In the genomic region with DNA sequence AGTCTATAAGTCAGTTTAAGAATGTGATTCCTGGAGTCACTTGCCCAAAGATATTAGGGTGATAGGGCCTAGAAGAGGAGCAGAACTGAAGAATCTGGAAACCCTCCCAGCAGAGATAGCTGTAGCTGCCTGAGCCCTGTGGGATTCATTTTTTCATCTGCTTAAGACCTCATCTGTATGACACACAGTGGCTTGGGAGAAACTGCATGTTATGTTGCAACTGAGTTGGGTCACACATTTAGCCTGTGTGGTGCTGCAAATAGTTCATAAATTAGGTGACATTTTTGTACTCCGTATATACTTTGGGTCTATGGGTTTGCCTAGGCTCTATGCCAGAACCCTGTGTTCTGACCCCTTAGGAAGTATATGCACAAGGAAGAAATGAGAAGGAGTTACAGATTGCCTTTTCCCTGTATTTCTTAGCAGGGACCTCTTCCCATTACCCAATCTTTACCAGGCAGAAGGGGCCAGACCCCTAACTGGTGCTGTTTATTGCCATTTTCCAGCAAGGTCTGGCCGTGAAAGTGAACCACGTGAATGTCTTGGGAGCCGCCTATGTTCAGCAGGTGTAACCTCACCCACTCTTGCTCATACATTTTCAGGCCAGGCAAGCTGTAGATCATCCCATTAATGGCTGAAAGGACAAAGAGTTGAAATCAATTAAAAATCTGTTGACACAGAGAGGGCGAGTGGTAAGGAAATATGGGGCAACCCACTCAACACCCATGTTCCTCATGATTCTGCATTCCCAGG, we compare ENCODE assay signal across 11 cellular contexts. TPM values are rescaled to one million over a fixed set of nuclear protein-coding genes. Genes with fewer than 3 reads are reported as not detected.
DNase-seq lines count a peak whose midpoint lies in the region; ATAC-seq, FAIRE-seq and TF ChIP-seq lines count a peak whose summit lies in the region.
"Had no signal": no experiment of that assay in that cellular context is flagged by ENCODE, and none has a peak within 500 bp of the region (broad histone marks: within the 10 kb centered on the region; RNA-seq: fewer than 3 reads in every experiment).

No MANE protein-coding gene starts in this region.

- no peaks in the 10 kb centered on the region for H3K27me3 Mint-ChIP-seq in activated T-cell treated with anti-CD3 and anti-CD28 coated beads, Interleukin-2, amount 50 U/mL, for 72 hours (ENCODE audit: low read depth)
- H3K27me3 Mint-ChIP-seq in activated T-cell treated with anti-CD3 and anti-CD28 coated beads, Interleukin-2, amount 50 U/mL, for 24 hours = no peaks in the 10 kb centered on the region
- H3K27me3 Mint-ChIP-seq in effector memory CD8-positive, alpha-beta T cell = peaks cover 25 to 38% of the 10 kb centered on the region in 2 donors

- no peak for DNase-seq in activated T-cell treated with anti-CD3 and anti-CD28 coated beads, Interleukin-2, amount 50 U/mL, for 72 hours
- DNase-seq in activated T-cell treated with anti-CD3 and anti-CD28 coated beads, Interleukin-2, amount 50 U/mL, for 24 hours = no peak
- DNase-seq in SKM-1 treated with dmso at 0.1 percent for 144 hours (lab: John Stamatoyannopoulos, UW; ENCODE audit: unreplicated experiment) (peak; percentile 41), glomerular visceral epithelial cell (ENCODE audit: extremely low spot score) (peak; percentile 6), thyroid gland (no peak), ACHN (no peak), frontal cortex (ENCODE audit: low spot score in 2 of 2) (no peak)
- DNase-seq in effector memory CD8-positive, alpha-beta T cell = no peak
- DNase-seq: activated T-cell treated with anti-CD3 and anti-CD28 coated beads, Interleukin-2, amount 50 U/mL, for 48 hours; WERI-Rb-1 had no signal

- TF ChIP-seq POLR2A in thyroid gland (IDR thresholded peaks at IDR 0.05) = no peak

- no peaks in the 10 kb centered on the region for H3K27me3 ChIP-seq in thyroid gland

- no peaks in the 10 kb centered on the region for H3K9me3 ChIP-seq in thyroid gland

- WGBS in thyroid gland, 2 donors = 92 to 99% methylated on average over 5 of the region's 5 CpGs

- no peak for FAIRE-seq in frontal cortex (lab: Jason Lieb, UNC)

- H3K27ac ChIP-seq in thyroid gland = peak overlapping the region in 2 of 3 donors; percentile 86 to 97
- H3K27ac ChIP-seq: WERI-Rb-1 had no signal

- H3K4me3 Mint-ChIP-seq in activated T-cell treated with anti-CD3 and anti-CD28 coated beads, Interleukin-2, amount 50 U/mL, for 72 hours = no peak overlapping the region
- H3K4me3 Mint-ChIP-seq in activated T-cell treated with anti-CD3 and anti-CD28 coated beads, Interleukin-2, amount 50 U/mL, for 24 hours = no peak overlapping the region
- no peak overlapping the region for H3K4me3 Mint-ChIP-seq in effector memory CD8-positive, alpha-beta T cell

- ATAC-seq in activated T-cell treated with anti-CD3 and anti-CD28 coated beads, Interleukin-2, amount 50 U/mL, for 72 hours (replicated peaks in 1 of 2) = no peak
- no peak for ATAC-seq in effector memory CD8-positive, alpha-beta T cell (replicated peaks)

- peaks cover 12% of the 10 kb centered on the region for H3K4me1 Mint-ChIP-seq in activated T-cell treated with anti-CD3 and anti-CD28 coated beads, Interleukin-2, amount 50 U/mL, for 72 hours (ENCODE audit: low read depth)
- H3K4me1 Mint-ChIP-seq in activated T-cell treated with anti-CD3 and anti-CD28 coated beads, Interleukin-2, amount 50 U/mL, for 24 hours (ENCODE audit: low read depth) = peaks cover 12% of the 10 kb centered on the region
- no peaks in the 10 kb centered on the region for H3K4me1 Mint-ChIP-seq in effector memory CD8-positive, alpha-beta T cell (ENCODE audit: low read depth in 2 of 2)

- H3K9me3 Mint-ChIP-seq in activated T-cell treated with anti-CD3 and anti-CD28 coated beads, Interleukin-2, amount 50 U/mL, for 72 hours = no peaks in the 10 kb centered on the region
- no peaks in the 10 kb centered on the region for H3K9me3 Mint-ChIP-seq in activated T-cell treated with anti-CD3 and anti-CD28 coated beads, Interleukin-2, amount 50 U/mL, for 24 hours
- no peaks in the 10 kb centered on the region for H3K9me3 Mint-ChIP-seq in effector memory CD8-positive, alpha-beta T cell

- H3K27ac Mint-ChIP-seq in activated T-cell treated with anti-CD3 and anti-CD28 coated beads, Interleukin-2, amount 50 U/mL, for 72 hours = peak overlapping the region; percentile 42
- no peak overlapping the region for H3K27ac Mint-ChIP-seq in activated T-cell treated with anti-CD3 and anti-CD28 coated beads, Interleukin-2, amount 50 U/mL, for 24 hours
- H3K27ac Mint-ChIP-seq in effector memory CD8-positive, alpha-beta T cell = no peak overlapping the region

- H3K4me3 ChIP-seq in thyroid gland (replicated peaks in 1 of 3) = no peak overlapping the region

- H3K36me3 ChIP-seq in thyroid gland = no peaks in the 10 kb centered on the region
- H3K36me3 ChIP-seq: WERI-Rb-1 had no signal

- intact Hi-C loops in thyroid gland (cut with DNase I) = no loop called here

- H3K36me3 Mint-ChIP-seq in activated T-cell treated with anti-CD3 and anti-CD28 coated beads, Interleukin-2, amount 50 U/mL, for 72 hours (ENCODE audit: insufficient read depth in 2 of 2) = peaks cover 15 to 65% of the 10 kb centered on the region in 2 donors
- H3K36me3 Mint-ChIP-seq in activated T-cell treated with anti-CD3 and anti-CD28 coated beads, Interleukin-2, amount 50 U/mL, for 24 hours (ENCODE audit: low read depth) = peaks cover 97% of the 10 kb centered on the region
- no peaks in the 10 kb centered on the region for H3K36me3 Mint-ChIP-seq in effector memory CD8-positive, alpha-beta T cell (ENCODE audit: insufficient read depth)

- H3K4me1 ChIP-seq in thyroid gland = peaks cover 7 to 42% of the 10 kb centered on the region in 2 donors

- in situ Hi-C loops in ACHN (cut with HindIII; ENCODE audit: low pct_ligation_motif_present, low pct_unique_long_range_greater_than_20kb, low sequenced_read_pairs) = no loop called here

- TF ChIP-seq CTCF in thyroid gland (IDR thresholded peaks at IDR 0.05) = no peak

RNA-seq across cellular contexts. Expression of gene SLC19A2, which starts 41.9 kb away (rescaled TPM):
- total RNA-seq in activated T-cell treated with anti-CD3 and anti-CD28 coated beads, Interleukin-2, amount 50 U/mL, for 72 hours = 1 to 10 TPM; 4.6 to 7.2 TPM
- total RNA-seq in thyroid gland (10 to 100 TPM; 19.0 to 41.0 (median 27.8) TPM), frontal cortex (23.6 TPM)

RNA-seq across cellular contexts. Expression of gene F5, which starts 58.6 kb away (rescaled TPM):
- 10 to 100 TPM; 37.4 to 81.5 TPM for total RNA-seq in activated T-cell treated with anti-CD3 and anti-CD28 coated beads, Interleukin-2, amount 50 U/mL, for 72 hours
- total RNA-seq in thyroid gland (1 to 10 TPM in 3 of 4 donors, under 1 TPM in 1; 0.79 to 3.0 (median 1.8) TPM), frontal cortex (not detected)
- total RNA-seq: epithelial cell of proximal tubule had no signal

Comparison
In these comparisons a context has a peak if more than half of its experiments do, and no peak if none do; other contexts are left out.
1. DNase-seq: peak in SKM-1 treated with dmso at 0.1 percent for 144 hours (single experiment) and glomerular visceral epithelial cell (single experiment); none in activated T-cell treated with anti-CD3 and anti-CD28 coated beads, Interleukin-2, amount 50 U/mL, for 72 hours (0 of 2), activated T-cell treated with anti-CD3 and anti-CD28 coated beads, Interleukin-2, amount 50 U/mL, for 24 hours (single experiment), thyroid gland (0 of 2), effector memory CD8-positive, alpha-beta T cell (0 of 3), ACHN (single experiment) and frontal cortex (0 of 2).
2. RNA of gene F5, which starts 58.6 kb away (total RNA-seq): 37.4 to 81.5 TPM in activated T-cell treated with anti-CD3 and anti-CD28 coated beads, Interleukin-2, amount 50 U/mL, for 72 hours; 0.79 to 3.0 TPM in thyroid gland and not detected in frontal cortex (single experiment); every median in the first group is over 4 times any median in the second.